8 cellular contexts compared by ENCODE assay signal in the genomic region with DNA sequence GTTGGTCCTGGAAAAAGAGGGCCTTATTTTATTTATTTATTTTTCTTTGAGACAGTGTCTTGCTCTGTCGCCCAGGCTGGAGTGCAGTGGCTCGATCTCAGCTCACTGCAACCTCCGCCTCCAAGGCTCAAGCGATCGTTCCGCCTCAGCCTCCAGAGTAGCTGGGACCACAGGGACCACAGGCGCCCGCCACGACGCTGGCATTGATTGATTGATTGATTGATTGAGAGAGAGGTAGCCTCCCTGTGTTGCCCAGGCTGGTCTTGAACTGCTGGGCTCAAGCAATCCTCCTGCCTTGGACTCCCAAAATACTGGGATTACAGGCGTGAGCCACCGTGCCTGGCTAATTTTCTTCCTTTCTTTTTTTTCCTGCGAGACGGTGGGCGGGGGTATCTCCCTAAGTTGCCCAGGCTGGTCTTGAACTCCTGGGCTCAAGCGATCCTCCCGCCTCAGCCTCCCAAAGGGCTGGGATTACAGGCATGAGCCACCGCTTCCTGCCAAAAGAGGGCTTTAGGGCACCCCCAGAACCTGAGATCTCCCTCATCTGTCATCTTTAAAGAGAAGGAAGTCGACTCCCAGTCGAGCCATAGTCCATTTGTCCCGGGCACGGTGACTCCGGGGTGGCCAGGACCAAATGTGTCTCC. TPM values are rescaled to one million over a fixed set of nuclear protein-coding genes. Genes with fewer than 3 reads are reported as not detected.
A peak's percentile ranks its signal among the peaks of the same experiment; 100 is the strongest.
DNase-seq lines count a peak whose midpoint lies in the region; ATAC-seq and TF ChIP-seq lines count a peak whose summit lies in the region.
"Not testable (repeated sequence)": the region's sequence is repeated elsewhere in the genome, so short reads cannot be mapped to it uniquely, and the experiment has no call there.

No MANE protein-coding gene starts in this region.

- CTCF ChIA-PET in CD4-positive, alpha-beta T cell (lab: Charles Lee): not testable (repeated sequence)

- peak overlapping the region; percentile 74 for H3K4me2 ChIP-seq in neural progenitor cell

- not testable (repeated sequence) for H3K4me1 ChIP-seq in SJCRH30; endodermal cell (ENCODE audit: control insufficient read depth, insufficient read depth, low read length); neural progenitor cell; suprapubic skin

- H3K27ac Mint-ChIP-seq in CD4-positive, alpha-beta T cell: peak overlapping the region; percentile 81
- H3K27ac Mint-ChIP-seq in activated naive CD8-positive, alpha-beta T cell treated with anti-CD3 and anti-CD28 coated beads, Interleukin-2, amount 10 ng/mL, durations not matched to agents 7 days and 5 days: peak overlapping the region; percentile 81
- H3K27ac Mint-ChIP-seq in endodermal cell: peak overlapping the region; percentile 97
- H3K27ac Mint-ChIP-seq in immature natural killer cell: peak overlapping the region; percentile 59 to 93 (median 88)
- peak overlapping the region; percentile 94 for H3K27ac Mint-ChIP-seq in neural progenitor cell

- H3F3A ChIP-seq in neural progenitor cell (ENCODE audit: low read depth): not testable (repeated sequence)

- H4K20me1 ChIP-seq in neural progenitor cell (ENCODE audit: low read depth): not testable (repeated sequence)

- peaks cover 12% of the 10 kb centered on the region for H3K79me2 ChIP-seq in neural progenitor cell (ENCODE audit: low read depth)

- not testable (repeated sequence) for TF ChIP-seq EP300 in suprapubic skin (IDR thresholded peaks at IDR 0.05)

- H3K4me1 Mint-ChIP-seq in CD4-positive, alpha-beta T cell (ENCODE audit: low read depth): peaks cover 35% of the 10 kb centered on the region
- peaks cover 18% of the 10 kb centered on the region for H3K4me1 Mint-ChIP-seq in activated naive CD8-positive, alpha-beta T cell treated with anti-CD3 and anti-CD28 coated beads, Interleukin-2, amount 10 ng/mL, durations not matched to agents 7 days and 5 days
- H3K4me1 Mint-ChIP-seq in endodermal cell: not testable (repeated sequence)
- H3K4me1 Mint-ChIP-seq in immature natural killer cell: peaks cover 19 to 33% of the 10 kb centered on the region in 2 donors
- H3K4me1 Mint-ChIP-seq in neural progenitor cell: peaks cover 12% of the 10 kb centered on the region

- peak overlapping the region; percentile 98 for H2AFZ ChIP-seq in neural progenitor cell (replicated peaks)

- not testable (repeated sequence) for H3K27me3 Mint-ChIP-seq in CD4-positive, alpha-beta T cell; neural progenitor cell (ENCODE audit: insufficient read depth, low read depth)
- peaks cover 21% of the 10 kb centered on the region for H3K27me3 Mint-ChIP-seq in activated naive CD8-positive, alpha-beta T cell treated with anti-CD3 and anti-CD28 coated beads, Interleukin-2, amount 10 ng/mL, durations not matched to agents 7 days and 5 days
- peaks cover 32% of the 10 kb centered on the region for H3K27me3 Mint-ChIP-seq in endodermal cell (ENCODE audit: insufficient read depth)
- H3K27me3 Mint-ChIP-seq in immature natural killer cell (ENCODE audit: low read depth in 3 of 3): peaks cover 4 to 17% (median 7%) of the 10 kb centered on the region in 3 donors

- not testable (repeated sequence) for TF ChIP-seq POLR2A in suprapubic skin (IDR thresholded peaks at IDR 0.05)

- not testable (repeated sequence) for H3K9me3 Mint-ChIP-seq in CD4-positive, alpha-beta T cell; activated naive CD8-positive, alpha-beta T cell treated with anti-CD3 and anti-CD28 coated beads, Interleukin-2, amount 10 ng/mL, durations not matched to agents 7 days and 5 days; endodermal cell; immature natural killer cell; neural progenitor cell

- H3K36me3 ChIP-seq in SJCRH30; endodermal cell (ENCODE audit: control insufficient read depth, insufficient read depth, low read length); neural progenitor cell; suprapubic skin: not testable (repeated sequence)

- not testable (repeated sequence) for DNase-seq in CD4-positive, alpha-beta T cell; SJCRH30; activated naive CD8-positive, alpha-beta T cell treated with anti-CD3 and anti-CD28 coated beads, Interleukin-2, amount 10 ng/mL, durations not matched to agents 7 days and 5 days; endodermal cell; immature natural killer cell; neural progenitor cell (ENCODE audit: low spot score); suprapubic skin (ENCODE audit: low spot score in 2 of 2)

- peak overlapping the region; percentile 97 for H3K4me3 Mint-ChIP-seq in CD4-positive, alpha-beta T cell
- H3K4me3 Mint-ChIP-seq in activated naive CD8-positive, alpha-beta T cell treated with anti-CD3 and anti-CD28 coated beads, Interleukin-2, amount 10 ng/mL, durations not matched to agents 7 days and 5 days: peak overlapping the region; percentile 92
- H3K4me3 Mint-ChIP-seq in endodermal cell (peak overlapping the region; percentile 95), immature natural killer cell (peak overlapping the region; percentile 90 to 99 (median 98)), neural progenitor cell (peak overlapping the region; percentile 96)

- peak overlapping the region; percentile 72 for H3K9ac ChIP-seq in endodermal cell (ENCODE audit: extremely low read depth, low read length, poor library complexity, severe bottlenecking)
- peak overlapping the region; percentile 52 for H3K9ac ChIP-seq in neural progenitor cell

- WGBS in endodermal cell (ENCODE audit: insufficient coverage in 1 of 2, insufficient read length in 1 of 2), 2 experiments: 77 to 91% methylated on average over 10 to 23 of the region's 23 CpGs
- WGBS in suprapubic skin: 74% methylated on average over 20 of the region's 23 CpGs

- peak overlapping the region; percentile 17 for H3K27ac ChIP-seq in CD4-positive, alpha-beta T cell (ENCODE audit: low read depth, low read length)
- H3K27ac ChIP-seq in SJCRH30: peak overlapping the region; percentile 79
- peak overlapping the region; percentile 79 for H3K27ac ChIP-seq in endodermal cell (ENCODE audit: low read depth, low read length)
- H3K27ac ChIP-seq in neural progenitor cell: peak overlapping the region; percentile 47
- peak overlapping the region; percentile 51 for H3K27ac ChIP-seq in suprapubic skin

- POLR2A ChIA-PET in CD4-positive, alpha-beta T cell (lab: Charles Lee): interaction anchor here (1.1 to 2.1 kb wide), 2 partner anchors 79 to 116 kb away, joined by 4 to 18 read pairs; partner anchors contain the start of gene SGMS1
- POLR2A ChIA-PET in activated naive CD8-positive, alpha-beta T cell treated with anti-CD3 and anti-CD28 coated beads, Interleukin-2, amount 10 ng/mL, durations not matched to agents 7 days and 5 days (lab: Charles Lee): interaction anchor here (1.0 kb wide), 1 partner anchor 79 kb away, joined by 6 read pairs; no protein-coding TSS in a partner anchor

- ATAC-seq in CD4-positive, alpha-beta T cell (ENCODE audit: poor library complexity): peak; percentile 6
- peak; percentile 21 for ATAC-seq in HG02840 (IDR thresholded peaks at IDR 0.05; ENCODE audit: low FRiP score, unreplicated experiment)
- peak; percentile 10 for ATAC-seq in activated naive CD8-positive, alpha-beta T cell treated with anti-CD3 and anti-CD28 coated beads, Interleukin-2, amount 10 ng/mL, durations not matched to agents 7 days and 5 days (ENCODE audit: low read depth)

- not testable (repeated sequence) for H3K9me3 ChIP-seq in CD4-positive, alpha-beta T cell (ENCODE audit: control insufficient read depth, low read length); SJCRH30 (replicated peaks); endodermal cell (ENCODE audit: control insufficient read depth, low read length); neural progenitor cell (ENCODE audit: low read depth); suprapubic skin

- not testable (repeated sequence) for H3K27me3 ChIP-seq in CD4-positive, alpha-beta T cell (ENCODE audit: control insufficient read depth, insufficient read depth, low read length); SJCRH30; endodermal cell (ENCODE audit: control insufficient read depth, insufficient read depth, low read length, poor library complexity, severe bottlenecking); suprapubic skin
- H3K27me3 ChIP-seq in neural progenitor cell: peaks cover 36% of the 10 kb centered on the region

- intact Hi-C loops in CD4-positive, alpha-beta T cell (cut with DNase I, micrococcal nuclease): loop anchor here (10.0 kb wide), 2 partner anchors 104 to 544 kb away; no protein-coding TSS in a partner anchor

- H3K4me3 ChIP-seq in SJCRH30: peak overlapping the region; percentile 74
- peak overlapping the region; percentile 94 for H3K4me3 ChIP-seq in endodermal cell (ENCODE audit: low read length)
- peak overlapping the region; percentile 96 for H3K4me3 ChIP-seq in neural progenitor cell
- H3K4me3 ChIP-seq in suprapubic skin: peak overlapping the region; percentile 78

- not testable (repeated sequence) for H3K36me3 Mint-ChIP-seq in CD4-positive, alpha-beta T cell (ENCODE audit: low read depth); activated naive CD8-positive, alpha-beta T cell treated with anti-CD3 and anti-CD28 coated beads, Interleukin-2, amount 10 ng/mL, durations not matched to agents 7 days and 5 days; endodermal cell (ENCODE audit: low read depth); immature natural killer cell; neural progenitor cell

- TF ChIP-seq CTCF in CD4-positive, alpha-beta T cell (IDR thresholded peaks at IDR 0.05); endodermal cell (conservative IDR thresholded peaks at IDR 0.05); neural progenitor cell (IDR thresholded peaks at IDR 0.05); suprapubic skin (IDR thresholded peaks at IDR 0.05): not testable (repeated sequence)

RNA-seq across cellular contexts. Expression of gene ASAH2B, which starts 0.6 kb away (rescaled TPM):
- 1 to 10 TPM; 1.4 to 1.6 TPM for total RNA-seq in CD4-positive, alpha-beta T cell
- total RNA-seq in SJCRH30 (2014; rRNA removed; shearing (Covaris generic)): 3.7 and 3.9 TPM in 2 replicates
- 1 to 10 TPM; 4.2 to 4.4 TPM for total RNA-seq in activated naive CD8-positive, alpha-beta T cell treated with anti-CD3 and anti-CD28 coated beads, Interleukin-2, amount 10 ng/mL, durations not matched to agents 7 days and 5 days
- total RNA-seq in endodermal cell: 1 to 10 TPM; 6.4 to 7.4 TPM
- polyA plus RNA-seq in endodermal cell (2013, experiment 1 of 2): 10.2 TPM
- polyA plus RNA-seq in endodermal cell (2013, experiment 2 of 2): 7.1 TPM
- 1 to 10 TPM in 1 of 3 donors, under 1 TPM in 2; 0.28 to 2.3 (median 0.82) TPM for polyA plus RNA-seq in immature natural killer cell
- 12.2 and 18.8 TPM in 2 replicates for total RNA-seq in neural progenitor cell (ENCODE audit: low replicate concordance)
- total RNA-seq in suprapubic skin: 1 to 10 TPM; 1.0 to 2.1 (median 1.9) TPM

Comparison
In these comparisons a context has a peak if more than half of its experiments do, and no peak if none do; other contexts are left out.
1. H3K27ac ChIP-seq: peak in every context shown above with its lines; median percentile 79 in SJCRH30; 79 in endodermal cell; 51 in suprapubic skin; 47 in neural progenitor cell; 17 in CD4-positive, alpha-beta T cell.